Comparison of ENCODE assay signal across 24 cellular contexts in genomic region chr18:61556862-61557261, GRCh38.
DNase-seq lines count a peak whose midpoint lies in the region.
"Had no signal": no experiment of that assay in that cellular context is flagged by ENCODE, and none has a peak within 500 bp of the region (broad histone marks: within the 10 kb centered on the region; RNA-seq: fewer than 3 reads in every experiment).

No MANE protein-coding gene starts in this region.

- no peak overlapping the region for H2BK5ac ChIP-seq in mesendoderm (ENCODE audit: low read length)

- H2BK15ac ChIP-seq in mesendoderm (replicated peaks; ENCODE audit: low read depth), result no peak overlapping the region

- no peak overlapping the region for H3K4me3 Mint-ChIP-seq in activated CD4-positive, alpha-beta T cell treated with anti-CD3 and anti-CD28 coated beads, Interleukin-2, amount 10 ng/mL, durations not matched to agents 7 days and 5 days
- H3K4me3 Mint-ChIP-seq: CD4-positive, alpha-beta memory T cell; GM23338; HFFc6; T-cell had no signal

- H3K36me3 Mint-ChIP-seq in activated CD4-positive, alpha-beta T cell treated with anti-CD3 and anti-CD28 coated beads, Interleukin-2, amount 10 ng/mL, durations not matched to agents 7 days and 5 days (ENCODE audit: low read depth), result no peaks in the 10 kb centered on the region
- H3K36me3 Mint-ChIP-seq: CD4-positive, alpha-beta memory T cell; T-cell had no signal

- H3K56ac ChIP-seq in mesendoderm (ENCODE audit: low read length), result no peak overlapping the region

- POLR2A ChIA-PET in activated CD4-positive, alpha-beta T cell treated with anti-CD3 and anti-CD28 coated beads, Interleukin-2, amount 10 ng/mL, durations not matched to agents 7 days and 5 days (lab: Charles Lee), result no interaction called here

- H3K36me3 ChIP-seq in SJCRH30 (no peaks in the 10 kb centered on the region), mesendoderm (ENCODE audit: control insufficient read depth, insufficient read depth, low read length) (no peaks in the 10 kb centered on the region)
- H3K36me3 ChIP-seq: HAP-1 had no signal

- no peaks in the 10 kb centered on the region for H3K79me2 ChIP-seq in mesendoderm (ENCODE audit: control insufficient read depth, insufficient read depth, low read length)

- DNase-seq in CMK (ENCODE audit: low read depth) (peak; percentile 34), H4 (ENCODE audit: low spot score) (peak; percentile 19), SJCRH30 (peak; percentile 53 to 78), mesendoderm (peak; percentile 39), SK-N-DZ (ENCODE audit: low spot score) (no peak), SW 1271 (lab: John Stamatoyannopoulos, UW) (no peak)
- no peak for DNase-seq in activated CD4-positive, alpha-beta T cell treated with anti-CD3 and anti-CD28 coated beads, Interleukin-2, amount 10 ng/mL, durations not matched to agents 7 days and 5 days
- DNase-seq: C1 segment of cervical spinal cord; Caco-2; CD4-positive, alpha-beta memory T cell; HFFc6; KBM-7; MM.1S; NCI-H2029 treated with DMSO at 0.1 percent for 48 hours; NCI-H2171; NCI-H226; NCI-H524; NCI-H82; NK-92 treated with Interleukin-12 subunit alpha and Interleukin-12 subunit beta, amount 100 ng/mL, for 24 hours; SIG-M5; T-cell had no signal

- H3K23ac ChIP-seq in mesendoderm (ENCODE audit: low read length), result no peak overlapping the region

- no peak overlapping the region for H3K4me2 ChIP-seq in mesendoderm (ENCODE audit: low read length)
- H3K4me2 ChIP-seq: A549, GM23338 had no signal

- H3K18ac ChIP-seq in mesendoderm (ENCODE audit: low read length), result no peak overlapping the region

- no peak overlapping the region for H3K27ac Mint-ChIP-seq in activated CD4-positive, alpha-beta T cell treated with anti-CD3 and anti-CD28 coated beads, Interleukin-2, amount 10 ng/mL, durations not matched to agents 7 days and 5 days
- H3K27ac Mint-ChIP-seq: CD4-positive, alpha-beta memory T cell; GM23338; HFFc6; T-cell had no signal

- no peak overlapping the region for H4K8ac ChIP-seq in mesendoderm (ENCODE audit: low read depth, low read length)

- no peak overlapping the region for H4K5ac ChIP-seq in mesendoderm (ENCODE audit: low read length)

- H3K4me1 ChIP-seq in SJCRH30 (peaks cover 16% of the 10 kb centered on the region), mesendoderm (ENCODE audit: control insufficient read depth, low read depth, low read length) (no peaks in the 10 kb centered on the region)
- H3K4me1 ChIP-seq: A549, Caco-2, HAP-1 had no signal

- no peaks in the 10 kb centered on the region for H3K27me3 ChIP-seq in SJCRH30
- H3K27me3 ChIP-seq in mesendoderm (ENCODE audit: insufficient read depth, low read length, poor library complexity), result no peaks in the 10 kb centered on the region

- peaks cover 11% of the 10 kb centered on the region for H3K27me3 Mint-ChIP-seq in activated CD4-positive, alpha-beta T cell treated with anti-CD3 and anti-CD28 coated beads, Interleukin-2, amount 10 ng/mL, durations not matched to agents 7 days and 5 days

- peaks cover 5% of the 10 kb centered on the region for H3K9me3 Mint-ChIP-seq in activated CD4-positive, alpha-beta T cell treated with anti-CD3 and anti-CD28 coated beads, Interleukin-2, amount 10 ng/mL, durations not matched to agents 7 days and 5 days
- H3K9me3 Mint-ChIP-seq: T-cell had no signal

- no peak overlapping the region for H2AK5ac ChIP-seq in mesendoderm (ENCODE audit: low read length)

- H3K4me3 ChIP-seq in SJCRH30 (no peak overlapping the region), mesendoderm (ENCODE audit: low read length) (no peak overlapping the region)
- H3K4me3 ChIP-seq: A549, GM23338, HAP-1 had no signal

- H3K27ac ChIP-seq in SJCRH30 (peak overlapping the region; percentile 42), mesendoderm (ENCODE audit: low read depth, low read length) (no peak overlapping the region)
- H3K27ac ChIP-seq: A549 had no signal

- CTCF ChIA-PET in activated CD4-positive, alpha-beta T cell treated with anti-CD3 and anti-CD28 coated beads, Interleukin-2, amount 10 ng/mL, durations not matched to agents 7 days and 5 days (lab: Charles Lee), result no interaction called here

- no peak overlapping the region for H3K4ac ChIP-seq in mesendoderm (ENCODE audit: low read depth, low read length)

- no peaks in the 10 kb centered on the region; the same call in 1 of the 2 replicates for H3K9me3 ChIP-seq in SJCRH30 (replicated peaks)
- H3K9me3 ChIP-seq: A549, Caco-2 had no signal

- H2BK120ac ChIP-seq in mesendoderm (ENCODE audit: low read depth, low read length), result no peak overlapping the region

- H3K79me1 ChIP-seq in mesendoderm (ENCODE audit: low read length), result no peaks in the 10 kb centered on the region

- no peak overlapping the region for H3K9ac ChIP-seq in mesendoderm (ENCODE audit: low read length)

- no CpG with 5 or more reads among the region's 2 CpGs for WGBS in mesendoderm (ENCODE audit: extremely low coverage, insufficient coverage, low lambda C conversion rate)

- peaks cover 9% of the 10 kb centered on the region for H3K4me1 Mint-ChIP-seq in activated CD4-positive, alpha-beta T cell treated with anti-CD3 and anti-CD28 coated beads, Interleukin-2, amount 10 ng/mL, durations not matched to agents 7 days and 5 days
- H3K4me1 Mint-ChIP-seq: GM23338 had no signal

Comparison
In these comparisons a context has a peak if more than half of its experiments do, and no peak if none do; other contexts are left out.
1. DNase-seq: peak in CMK (single experiment), H4 (single experiment), SJCRH30 (2 of 2) and mesendoderm (single experiment); none in SK-N-DZ (single experiment), activated CD4-positive, alpha-beta T cell treated with anti-CD3 and anti-CD28 coated beads, Interleukin-2, amount 10 ng/mL, durations not matched to agents 7 days and 5 days (single experiment) and SW 1271 (0 of 2).